In genomic region chr15:89002281-89002761, GRCh38 we compare ENCODE assay signal across 1 cellular context.
TF ChIP-seq lines count a peak whose summit lies in the region.

No MANE protein-coding gene starts in this region.

TF ChIP-seq in GM23338, 12 proteins besides CTCF, POLR2A, EP300 and RAD21 (continued from another document):
- no peak for TF ChIP-seq ZNF462 (CRISPR knock-in tag; IDR thresholded peaks at IDR 0.05)
- TF ChIP-seq NANOG (IDR thresholded peaks at IDR 0.05; ENCODE audit: borderline replicate concordance) = no peak
- no peak for TF ChIP-seq JUNB (IDR thresholded peaks at IDR 0.05; ENCODE audit: unreplicated experiment)
- no peak for TF ChIP-seq ZNF331 (CRISPR knock-in tag; IDR thresholded peaks at IDR 0.05; ENCODE audit: low read depth)
- TF ChIP-seq STAT1 (IDR thresholded peaks at IDR 0.05; ENCODE audit: unreplicated experiment) = no peak
